Comparison of ENCODE assay signal across 17 cellular contexts in the genomic region with DNA sequence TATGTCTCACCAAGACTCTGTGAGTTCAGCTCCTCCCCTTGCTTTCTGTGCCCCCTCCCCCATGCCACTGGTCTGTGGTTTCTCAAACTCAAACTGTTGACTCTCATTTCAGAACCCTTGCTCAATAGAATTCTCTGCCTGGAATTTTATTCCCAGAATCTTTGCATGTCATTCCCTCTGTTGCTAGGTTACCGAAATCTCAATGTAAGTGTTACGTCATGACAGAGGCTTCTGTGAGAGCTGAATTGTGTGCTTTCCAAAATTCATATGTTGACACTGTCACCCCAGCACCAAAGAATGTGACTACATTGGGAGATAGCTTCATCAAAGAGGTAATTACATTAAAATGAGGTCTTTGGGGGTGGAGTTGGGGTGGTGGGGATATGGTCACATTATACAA.
DNase-seq lines count a peak whose midpoint lies in the region; ATAC-seq, FAIRE-seq and TF ChIP-seq lines count a peak whose summit lies in the region.
"Had no signal": no experiment of that assay in that cellular context is flagged by ENCODE, and none has a peak within 500 bp of the region (broad histone marks: within the 10 kb centered on the region; RNA-seq: fewer than 3 reads in every experiment).

No MANE protein-coding gene starts in this region.

- H3K4me1 ChIP-seq in DND-41 (ENCODE audit: insufficient read depth, low read length) (no peaks in the 10 kb centered on the region), endodermal cell (ENCODE audit: control insufficient read depth, insufficient read depth, low read length) (no peaks in the 10 kb centered on the region)
- H3K4me1 ChIP-seq: A549, BE2C, HAP-1 had no signal

- no peaks in the 10 kb centered on the region for H3K36me3 Mint-ChIP-seq in endodermal cell (ENCODE audit: low read depth)
- H3K36me3 Mint-ChIP-seq: CD4-positive, alpha-beta memory T cell had no signal

- no peak overlapping the region for H3K27ac ChIP-seq in DND-41 (ENCODE audit: low read length)
- H3K27ac ChIP-seq in endodermal cell (ENCODE audit: low read depth, low read length), result no peak overlapping the region
- H3K27ac ChIP-seq in substantia nigra (ENCODE audit: low read depth, low read length, poor library complexity, severe bottlenecking), result no peak overlapping the region
- H3K27ac ChIP-seq: A549, C4-2B, HL-60 had no signal

- H3K4me3 ChIP-seq in DND-41 (ENCODE audit: low read depth in 1 of 2, low read length in 2 of 2), result no peak overlapping the region
- H3K4me3 ChIP-seq in endodermal cell (ENCODE audit: low read length), result peak overlapping the region; percentile 27
- H3K4me3 ChIP-seq: A549, HAP-1 had no signal

- peaks cover 6% of the 10 kb centered on the region for H3K9me3 ChIP-seq in DND-41 (ENCODE audit: insufficient read depth, low read length, severe bottlenecking)
- peaks cover 92% of the 10 kb centered on the region for H3K9me3 ChIP-seq in endodermal cell (ENCODE audit: control insufficient read depth, low read length)
- H3K9me3 ChIP-seq: A549, HAP-1 had no signal

- no peak for TF ChIP-seq CTCF in DND-41 (IDR thresholded peaks at IDR 0.05; ENCODE audit: borderline replicate concordance, extremely low read depth, low read length, poor library complexity, severe bottlenecking)
- TF ChIP-seq CTCF in endodermal cell (conservative IDR thresholded peaks at IDR 0.05), result no peak
- TF ChIP-seq CTCF in GM10248 (IDR thresholded peaks at IDR 0.05; ENCODE audit: control extremely low read depth, extremely low read depth, low read depth, missing control alignments), result no peak

- POLR2A ChIA-PET in GM10248 (lab: Yijun Ruan, JAX), result no interaction called here

- H3K79me2 ChIP-seq in DND-41 (ENCODE audit: insufficient read depth, low read length), result no peaks in the 10 kb centered on the region

- DNase-seq in SHP77 (lab: John Stamatoyannopoulos, UW), result peak; percentile 26 to 28
- no peak for DNase-seq in SHP77 treated with DMSO at 0.1 percent for 48 hours (lab: John Stamatoyannopoulos, UW)
- peak; percentile 12 for DNase-seq in DND-41
- DNase-seq in endodermal cell, result no peak
- peak; percentile 35 for DNase-seq in urothelium cell line (ENCODE audit: low spot score)
- DNase-seq in GM10248 (ENCODE audit: extremely low spot score), result no peak
- DNase-seq in substantia nigra (lab: John Stamatoyannopoulos, UW), result no peak
- DNase-seq: BE2C; CD4-positive, alpha-beta memory T cell; DMS153; GF-D8 had no signal

- FAIRE-seq in urothelium cell line (lab: Jason Lieb, UNC), result no peak
- FAIRE-seq: A549, D721Med, H1 had no signal

- H3K4me2 ChIP-seq in DND-41 (ENCODE audit: insufficient read depth, low read length), result no peak overlapping the region
- H3K4me2 ChIP-seq: A549 had no signal

- H4K20me1 ChIP-seq in DND-41 (ENCODE audit: insufficient read depth, low read length), result no peaks in the 10 kb centered on the region

- H3K4me3 Mint-ChIP-seq in endodermal cell, result no peak overlapping the region
- H3K4me3 Mint-ChIP-seq: CD4-positive, alpha-beta memory T cell had no signal

- H3K9ac ChIP-seq in DND-41 (ENCODE audit: low read depth, low read length) (no peak overlapping the region), endodermal cell (ENCODE audit: extremely low read depth, low read length, poor library complexity, severe bottlenecking) (no peak overlapping the region)

- no peaks in the 10 kb centered on the region for H3K36me3 ChIP-seq in DND-41 (ENCODE audit: insufficient read depth, low read length)
- no peaks in the 10 kb centered on the region for H3K36me3 ChIP-seq in endodermal cell (ENCODE audit: control insufficient read depth, insufficient read depth, low read length)
- H3K36me3 ChIP-seq: BE2C, HAP-1 had no signal

- H3K4me1 Mint-ChIP-seq in endodermal cell, result no peaks in the 10 kb centered on the region
- H3K4me1 Mint-ChIP-seq: CD4-positive, alpha-beta memory T cell had no signal

- no peaks in the 10 kb centered on the region for H3K27me3 Mint-ChIP-seq in endodermal cell (ENCODE audit: insufficient read depth)
- H3K27me3 Mint-ChIP-seq: CD4-positive, alpha-beta memory T cell had no signal

- WGBS in endodermal cell (ENCODE audit: insufficient coverage in 1 of 2, insufficient read length in 1 of 2), 2 experiments, result 60 to 90% methylated on average over 1 to 2 of the region's 2 CpGs

- ATAC-seq in DND-41 (ENCODE audit: insufficient read depth, low read depth), result no peak
- ATAC-seq: A549 had no signal

- peaks cover 95% of the 10 kb centered on the region for H3K9me3 Mint-ChIP-seq in endodermal cell

- H3K27me3 ChIP-seq in DND-41 (ENCODE audit: insufficient read depth, low read length, poor library complexity), result no peaks in the 10 kb centered on the region
- no peaks in the 10 kb centered on the region for H3K27me3 ChIP-seq in endodermal cell (ENCODE audit: control insufficient read depth, insufficient read depth, low read length, poor library complexity, severe bottlenecking)
- H3K27me3 ChIP-seq: BE2C had no signal

- H3K27ac Mint-ChIP-seq in endodermal cell, result no peak overlapping the region
- H3K27ac Mint-ChIP-seq: CD4-positive, alpha-beta memory T cell had no signal

- no peak overlapping the region for H2AFZ ChIP-seq in DND-41 (ENCODE audit: low read depth, low read length)

- CTCF ChIA-PET in GM10248 (lab: Yijun Ruan, JAX), result no interaction called here

Comparison
In these comparisons a context has a peak if more than half of its experiments do, and no peak if none do; other contexts are left out.
1. DNase-seq: peak in SHP77 (2 of 2), DND-41 (single experiment) and urothelium cell line (single experiment); none in SHP77 treated with DMSO at 0.1 percent for 48 hours (single experiment), endodermal cell (single experiment), GM10248 (single experiment) and substantia nigra (0 of 49).